In the genomic region with DNA sequence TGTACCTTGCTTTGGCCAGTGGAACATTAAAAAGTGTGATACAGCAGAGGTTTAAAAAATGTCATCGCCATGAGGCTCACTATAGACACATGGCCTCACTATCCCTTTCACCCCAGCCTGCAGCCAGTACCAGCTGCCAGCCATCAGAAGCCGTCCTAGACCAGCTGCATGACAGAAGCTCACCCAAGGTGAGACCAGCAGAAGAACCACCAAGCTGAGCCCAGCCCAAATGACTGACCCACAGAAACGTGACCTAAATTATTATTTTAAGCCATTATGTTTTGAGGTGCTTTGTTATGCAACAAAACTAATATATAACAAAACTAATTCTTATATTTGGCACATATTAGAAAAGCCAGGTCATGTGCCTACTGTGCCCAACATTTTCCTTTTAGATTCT, we compare ENCODE assay signal across 16 cellular contexts.
DNase-seq lines count a peak whose midpoint lies in the region; ATAC-seq and TF ChIP-seq lines count a peak whose summit lies in the region.
"Had no signal": no experiment of that assay in that cellular context is flagged by ENCODE, and none has a peak within 500 bp of the region (broad histone marks: within the 10 kb centered on the region; RNA-seq: fewer than 3 reads in every experiment).

No MANE protein-coding gene starts in this region.

- H3K36me3 Mint-ChIP-seq in activated naive CD4-positive, alpha-beta T cell treated with anti-CD3 and anti-CD28 coated beads, Interleukin-2, amount 50 U/mL, for 24 hours: no peaks in the 10 kb centered on the region
- H3K36me3 Mint-ChIP-seq in neural progenitor cell: no peaks in the 10 kb centered on the region
- H3K36me3 Mint-ChIP-seq in stimulated activated memory B cell treated with anti-CD40 and anti-IgM and Interleukin-4, amounts not matched to agents 10 μg/mL and 1 μg/mL and 100 μg/mL, for 72 hours: no peaks in the 10 kb centered on the region
- H3K36me3 Mint-ChIP-seq: CD14-positive monocyte; CD4-positive, alpha-beta memory T cell had no signal

- no peak overlapping the region for H3K4me3 Mint-ChIP-seq in activated naive CD4-positive, alpha-beta T cell treated with anti-CD3 and anti-CD28 coated beads, Interleukin-2, amount 50 U/mL, for 24 hours
- H3K4me3 Mint-ChIP-seq in neural progenitor cell: peak overlapping the region; percentile 2
- H3K4me3 Mint-ChIP-seq in stimulated activated memory B cell treated with anti-CD40 and anti-IgM and Interleukin-4, amounts not matched to agents 10 μg/mL and 1 μg/mL and 100 μg/mL, for 72 hours: no peak overlapping the region
- H3K4me3 Mint-ChIP-seq: CD14-positive monocyte; CD4-positive, alpha-beta memory T cell had no signal

- H3K36me3 ChIP-seq in HEK293 (ENCODE audit: control insufficient read depth in 2 of 2, insufficient read depth in 1 of 2, low read length in 2 of 2) (no peaks in the 10 kb centered on the region), neural progenitor cell (no peaks in the 10 kb centered on the region)
- H3K36me3 ChIP-seq: BLaER1 had no signal

- H3K9me3 Mint-ChIP-seq in activated naive CD4-positive, alpha-beta T cell treated with anti-CD3 and anti-CD28 coated beads, Interleukin-2, amount 50 U/mL, for 24 hours: no peaks in the 10 kb centered on the region
- peaks cover 4% of the 10 kb centered on the region for H3K9me3 Mint-ChIP-seq in neural progenitor cell
- H3K9me3 Mint-ChIP-seq in stimulated activated memory B cell treated with anti-CD40 and anti-IgM and Interleukin-4, amounts not matched to agents 10 μg/mL and 1 μg/mL and 100 μg/mL, for 72 hours: no peaks in the 10 kb centered on the region

- POLR2A ChIA-PET in HEK293 (lab: Yijun Ruan, JAX): no interaction called here

- H3K27me3 Mint-ChIP-seq in activated naive CD4-positive, alpha-beta T cell treated with anti-CD3 and anti-CD28 coated beads, Interleukin-2, amount 50 U/mL, for 24 hours: no peaks in the 10 kb centered on the region
- H3K27me3 Mint-ChIP-seq in neural progenitor cell (ENCODE audit: insufficient read depth, low read depth): no peaks in the 10 kb centered on the region
- H3K27me3 Mint-ChIP-seq in stimulated activated memory B cell treated with anti-CD40 and anti-IgM and Interleukin-4, amounts not matched to agents 10 μg/mL and 1 μg/mL and 100 μg/mL, for 72 hours: no peaks in the 10 kb centered on the region
- H3K27me3 Mint-ChIP-seq: CD4-positive, alpha-beta memory T cell had no signal

- no peaks in the 10 kb centered on the region for H3K79me2 ChIP-seq in neural progenitor cell (ENCODE audit: low read depth)

- H3K27ac ChIP-seq in HEK293 (ENCODE audit: extremely low read depth, low read depth, low read length) (no peak overlapping the region), neural progenitor cell (no peak overlapping the region)
- H3K27ac ChIP-seq: BLaER1 had no signal

- H3F3A ChIP-seq in neural progenitor cell (ENCODE audit: low read depth): no peaks in the 10 kb centered on the region

- H3K4me3 ChIP-seq in HEK293 (ENCODE audit: low read depth, low read length) (no peak overlapping the region), neural progenitor cell (no peak overlapping the region)
- H3K4me3 ChIP-seq: BLaER1 had no signal

- CTCF ChIA-PET in HEK293 (lab: Yijun Ruan, JAX): no interaction called here

- TF ChIP-seq CTCF in HEK293 (tag by site-specific recombination; IDR thresholded peaks at IDR 0.05): no peak
- no peak for TF ChIP-seq CTCF in neural progenitor cell (IDR thresholded peaks at IDR 0.05)

- H2AFZ ChIP-seq in neural progenitor cell (replicated peaks): no peak overlapping the region

- no peak for ATAC-seq in sciatic nerve
- no peak for ATAC-seq in stimulated activated memory B cell treated with anti-CD40 and anti-IgM and Interleukin-4, amounts not matched to agents 10 μg/mL and 1 μg/mL and 100 μg/mL, for 72 hours

- no peak overlapping the region for H3K9ac ChIP-seq in neural progenitor cell
- H3K9ac ChIP-seq: BLaER1 had no signal

- peak overlapping the region; percentile 1 for H3K27ac Mint-ChIP-seq in activated naive CD4-positive, alpha-beta T cell treated with anti-CD3 and anti-CD28 coated beads, Interleukin-2, amount 50 U/mL, for 24 hours
- H3K27ac Mint-ChIP-seq in neural progenitor cell: no peak overlapping the region
- no peak overlapping the region for H3K27ac Mint-ChIP-seq in stimulated activated memory B cell treated with anti-CD40 and anti-IgM and Interleukin-4, amounts not matched to agents 10 μg/mL and 1 μg/mL and 100 μg/mL, for 72 hours

- no peaks in the 10 kb centered on the region for H3K4me1 ChIP-seq in HEK293 (ENCODE audit: control insufficient read depth, insufficient read depth, low read length)
- peaks cover 5% of the 10 kb centered on the region for H3K4me1 ChIP-seq in neural progenitor cell

- H3K9me3 ChIP-seq in HEK293 (ENCODE audit: control insufficient read depth, insufficient read depth, low read depth, low read length): no peaks in the 10 kb centered on the region
- no peaks in the 10 kb centered on the region for H3K9me3 ChIP-seq in neural progenitor cell (ENCODE audit: low read depth)
- H3K9me3 ChIP-seq: BLaER1 had no signal

- no peak overlapping the region for H3K4me2 ChIP-seq in neural progenitor cell
- H3K4me2 ChIP-seq: BLaER1 had no signal

- H4K20me1 ChIP-seq in neural progenitor cell (ENCODE audit: low read depth): no peaks in the 10 kb centered on the region
- H4K20me1 ChIP-seq: BLaER1 had no signal

- no peak for DNase-seq in activated naive CD4-positive, alpha-beta T cell treated with Interleukin-2 at 50 U/mL for 16 hours
- DNase-seq in neural progenitor cell (ENCODE audit: low spot score) (no peak), sciatic nerve (ENCODE audit: low spot score) (no peak), NCI-H774 (lab: John Stamatoyannopoulos, UW) (no peak)
- DNase-seq: 8988T; CD4-positive, alpha-beta memory T cell; DMS153; DMS79; GDM1; GOT3; H7 had no signal

- H3K4me1 Mint-ChIP-seq in activated naive CD4-positive, alpha-beta T cell treated with anti-CD3 and anti-CD28 coated beads, Interleukin-2, amount 50 U/mL, for 24 hours: peaks cover 15% of the 10 kb centered on the region
- peaks cover 43% of the 10 kb centered on the region for H3K4me1 Mint-ChIP-seq in neural progenitor cell
- no peaks in the 10 kb centered on the region for H3K4me1 Mint-ChIP-seq in stimulated activated memory B cell treated with anti-CD40 and anti-IgM and Interleukin-4, amounts not matched to agents 10 μg/mL and 1 μg/mL and 100 μg/mL, for 72 hours
- H3K4me1 Mint-ChIP-seq: CD14-positive monocyte had no signal

- intact Hi-C loops in sciatic nerve (cut with DNase I): no loop called here

- no peaks in the 10 kb centered on the region for H3K27me3 ChIP-seq in neural progenitor cell
- H3K27me3 ChIP-seq: BLaER1 had no signal

TF ChIP-seq in HEK293, 187 proteins besides CTCF, POLR2A, EP300 and RAD21:
- peak; percentile 38 for TF ChIP-seq SETDB1 (IDR thresholded peaks at IDR 0.05; ENCODE audit: insufficient read length, low read length)
- TF ChIP-seq YY1 (tag by site-specific recombination; IDR thresholded peaks at IDR 0.05): no peak
